Comparison of ENCODE assay signal across 12 cellular contexts in genomic region chr14:89359477-89360222, GRCh38. TPM values are rescaled to one million over a fixed set of nuclear protein-coding genes. Genes with fewer than 3 reads are reported as not detected.
DNase-seq lines count a peak whose midpoint lies in the region; TF ChIP-seq lines count a peak whose summit lies in the region.
"Had no signal": no experiment of that assay in that cellular context is flagged by ENCODE, and none has a peak within 500 bp of the region (broad histone marks: within the 10 kb centered on the region; RNA-seq: fewer than 3 reads in every experiment).

No MANE protein-coding gene starts in this region.

- H3K4me3 ChIP-seq in adrenal gland (no peak overlapping the region), subcutaneous abdominal adipose tissue (ENCODE audit: low read depth in 1 of 5, low read length in 5 of 5) (no peak overlapping the region), thyroid gland (replicated peaks in 1 of 3) (no peak overlapping the region)
- H3K4me3 ChIP-seq: lung had no signal

- TF ChIP-seq CTCF in adrenal gland (IDR thresholded peaks at IDR 0.05) (no peak), thyroid gland (IDR thresholded peaks at IDR 0.05) (no peak)

- WGBS in adrenal gland, 4 donors: 39 to 58% (median 48%) methylated on average over 11 to 13 of the region's 13 CpGs
- WGBS in thyroid gland, 2 donors: 64 to 73% methylated on average over 13 of the region's 13 CpGs

- H3K27me3 Mint-ChIP-seq in T-helper 2 cell treated with Interferon-gamma antibody and Interleukin-4, amounts not matched to agents 5 μg/mL and 100 μg/mL, for 36 hours (ENCODE audit: low read depth): no peaks in the 10 kb centered on the region
- peaks cover 26 to 37% (median 33%) of the 10 kb centered on the region in 3 donors for H3K27me3 Mint-ChIP-seq in immature natural killer cell (ENCODE audit: low read depth in 3 of 3)

- no peaks in the 10 kb centered on the region for H3K9me3 Mint-ChIP-seq in T-helper 2 cell treated with Interferon-gamma antibody and Interleukin-4, amounts not matched to agents 5 μg/mL and 100 μg/mL, for 36 hours
- H3K9me3 Mint-ChIP-seq in immature natural killer cell: peaks cover 0 to 15% (median 7%) of the 10 kb centered on the region in 6 donors

- peaks cover 17% of the 10 kb centered on the region for H3K36me3 Mint-ChIP-seq in T-helper 2 cell treated with Interferon-gamma antibody and Interleukin-4, amounts not matched to agents 5 μg/mL and 100 μg/mL, for 36 hours (ENCODE audit: low read depth)
- H3K36me3 Mint-ChIP-seq in immature natural killer cell: peaks cover 0 to 4% (median 3%) of the 10 kb centered on the region in 3 donors

- no peak overlapping the region for H3K9ac ChIP-seq in subcutaneous abdominal adipose tissue (ENCODE audit: low read length in 5 of 5)

- no peaks in the 10 kb centered on the region for H3K27me3 ChIP-seq in adrenal gland
- H3K27me3 ChIP-seq in subcutaneous abdominal adipose tissue (ENCODE audit: control insufficient read depth in 5 of 5, insufficient read depth in 4 of 5, low read length in 5 of 5): no peaks in the 10 kb centered on the region
- no peaks in the 10 kb centered on the region for H3K27me3 ChIP-seq in thyroid gland
- H3K27me3 ChIP-seq: foreskin keratinocyte had no signal

- peaks cover 24% of the 10 kb centered on the region for H3K4me1 Mint-ChIP-seq in T-helper 2 cell treated with Interferon-gamma antibody and Interleukin-4, amounts not matched to agents 5 μg/mL and 100 μg/mL, for 36 hours (ENCODE audit: low read depth)
- H3K4me1 Mint-ChIP-seq in immature natural killer cell: peaks cover 49 to 57% of the 10 kb centered on the region in 2 donors

- no peak for DNase-seq in T-helper 2 cell treated with Interferon-gamma antibody and Interleukin-4, amounts not matched to agents 5 μg/mL and 100 μg/mL, for 36 hours (ENCODE audit: low spot score)
- DNase-seq in T-helper 2 cell (no peak), adrenal gland (peak in 6 of 7 donors; percentile 52 to 79 (median 70)), immature natural killer cell (no peak), thyroid gland (no peak), NCI-H1105 (lab: John Stamatoyannopoulos, UW) (no peak)
- DNase-seq in stimulated activated CD4-positive, alpha-beta T cell treated with anti-CD3 and anti-CD28 coated beads, Interleukin-2, amount 100 ng/mL, for 24 hours: no peak
- DNase-seq: foreskin keratinocyte, NCI-H1436, small intestine had no signal

- H3K36me3 ChIP-seq in adrenal gland (replicated peaks in 1 of 2) (no peaks in the 10 kb centered on the region), subcutaneous abdominal adipose tissue (ENCODE audit: control insufficient read depth in 5 of 5, insufficient read depth in 5 of 5, low read length in 5 of 5) (peaks cover 0 to 5% (median 0%) of the 10 kb centered on the region in 5 donors), thyroid gland (no peaks in the 10 kb centered on the region)

- TF ChIP-seq POLR2A in adrenal gland (IDR thresholded peaks at IDR 0.05): no peak
- TF ChIP-seq POLR2A in thyroid gland (IDR thresholded peaks at IDR 0.05): no peak

- peak overlapping the region; percentile 18 for H3K27ac Mint-ChIP-seq in T-helper 2 cell treated with Interferon-gamma antibody and Interleukin-4, amounts not matched to agents 5 μg/mL and 100 μg/mL, for 36 hours
- H3K27ac Mint-ChIP-seq in immature natural killer cell: peak overlapping the region in 5 of 6 donors; percentile 50 to 94 (median 82)

- H3K9me3 ChIP-seq in adrenal gland (replicated peaks in 1 of 3) (no peaks in the 10 kb centered on the region), subcutaneous abdominal adipose tissue (ENCODE audit: control insufficient read depth in 5 of 5, low read length in 5 of 5) (no peaks in the 10 kb centered on the region), thyroid gland (no peaks in the 10 kb centered on the region)

- H3K4me1 ChIP-seq in adrenal gland (replicated peaks in 1 of 2): peaks cover 2 to 18% of the 10 kb centered on the region in 2 donors
- peaks cover 5 to 24% (median 16%) of the 10 kb centered on the region in 5 donors for H3K4me1 ChIP-seq in subcutaneous abdominal adipose tissue (ENCODE audit: control insufficient read depth in 5 of 5, insufficient read depth in 5 of 5, low read length in 5 of 5)
- peaks cover 0 to 6% of the 10 kb centered on the region in 2 donors for H3K4me1 ChIP-seq in thyroid gland
- H3K4me1 ChIP-seq: foreskin keratinocyte had no signal

- peak overlapping the region in 3 of 5 donors; percentile 1 to 61 (median 38) for H3K27ac ChIP-seq in adrenal gland
- peak overlapping the region; percentile 40 for H3K27ac ChIP-seq in subcutaneous abdominal adipose tissue (ENCODE audit: low read depth, low read length)
- H3K27ac ChIP-seq in thyroid gland: no peak overlapping the region
- H3K27ac ChIP-seq: foreskin keratinocyte had no signal

- intact Hi-C loops in adrenal gland (cut with DNase I) (no loop called here), thyroid gland (cut with DNase I) (no loop called here)

- no peak overlapping the region for H3K4me3 Mint-ChIP-seq in T-helper 2 cell treated with Interferon-gamma antibody and Interleukin-4, amounts not matched to agents 5 μg/mL and 100 μg/mL, for 36 hours
- peak overlapping the region in 4 of 5 donors; percentile 3 to 57 (median 45) for H3K4me3 Mint-ChIP-seq in immature natural killer cell

RNA-seq across cellular contexts. Expression of gene FOXN3, which starts 57.4 kb away (rescaled TPM):
- 100 to 1,000 TPM in 6 of 8 donors, 10 to 100 TPM in 2; 62.2 to 131 (median 105) TPM for total RNA-seq in adrenal gland
- polyA plus RNA-seq in adrenal gland: 10 to 100 TPM; 10.7 to 33.9 (median 22.0) TPM
- 100 to 1,000 TPM in 2 of 3 donors, 10 to 100 TPM in 1; 88.6 to 150 (median 102) TPM for polyA plus RNA-seq in immature natural killer cell
- 10 to 100 TPM; 38.7 to 70.1 (median 43.1) TPM for total RNA-seq in thyroid gland

Comparison
In these comparisons a context has a peak if more than half of its experiments do, and no peak if none do; other contexts are left out.
1. DNase-seq: peak in adrenal gland (6 of 7); none in T-helper 2 cell treated with Interferon-gamma antibody and Interleukin-4, amounts not matched to agents 5 μg/mL and 100 μg/mL, for 36 hours (single experiment), T-helper 2 cell (0 of 5), immature natural killer cell (0 of 3), stimulated activated CD4-positive, alpha-beta T cell treated with anti-CD3 and anti-CD28 coated beads, Interleukin-2, amount 100 ng/mL, for 24 hours (0 of 2), thyroid gland (0 of 2) and NCI-H1105 (single experiment).
2. H3K27ac ChIP-seq: peak in adrenal gland (3 of 5) and subcutaneous abdominal adipose tissue (single experiment); none in thyroid gland (0 of 3).